ENCODE assay signal across 4 cellular contexts in genomic region chr6:130346324-130346723, GRCh38. TPM values are rescaled to one million over a fixed set of nuclear protein-coding genes. Genes with fewer than 3 reads are reported as not detected.
DNase-seq lines count a peak whose midpoint lies in the region; ATAC-seq lines count a peak whose summit lies in the region.
"Not testable (repeated sequence)": the region's sequence is repeated elsewhere in the genome, so short reads cannot be mapped to it uniquely, and the experiment has no call there.
"Had no signal": no experiment of that assay in that cellular context is flagged by ENCODE, and none has a peak within 500 bp of the region (broad histone marks: within the 10 kb centered on the region; RNA-seq: fewer than 3 reads in every experiment).

No MANE protein-coding gene starts in this region.

- not testable (repeated sequence) for ATAC-seq in Right ventricle myocardium inferior

- intact Hi-C loops in Right ventricle myocardium inferior (cut with DNase I) = not testable (repeated sequence)

- DNase-seq in SHP77 (lab: John Stamatoyannopoulos, UW) (peak; percentile 10 to 17), Right ventricle myocardium inferior (ENCODE audit: missing footprints) (peak; percentile 37)

RNA-seq across cellular contexts. Expression of gene TMEM200A, which starts 19.5 kb away (rescaled TPM):
- not detected for total RNA-seq in Right ventricle myocardium inferior
- total RNA-seq: Calu3, Daoy had no signal
